Comparison of ENCODE assay signal across 16 cellular contexts in the genomic region with DNA sequence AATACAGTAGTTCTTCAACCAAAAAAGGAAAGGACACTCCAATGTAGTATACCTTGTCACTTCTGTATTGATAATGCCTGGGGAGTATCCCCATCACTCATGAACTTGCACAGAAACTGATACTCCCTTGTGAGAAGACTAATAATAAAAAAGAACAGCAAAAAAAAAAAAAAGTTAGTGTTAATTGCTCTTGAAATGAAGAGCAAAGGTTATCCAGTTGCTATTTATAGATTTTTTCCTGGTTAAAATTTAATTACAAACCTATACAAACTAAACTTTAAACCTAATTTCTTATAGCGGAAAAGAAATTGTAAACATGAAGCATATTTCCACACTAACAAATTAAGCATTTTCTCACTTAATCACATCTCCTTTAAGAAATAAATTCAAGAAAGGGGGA. TPM values are rescaled to one million over a fixed set of nuclear protein-coding genes. Genes with fewer than 3 reads are reported as not detected.
A peak's percentile ranks its signal among the peaks of the same experiment; 100 is the strongest.
DNase-seq lines count a peak whose midpoint lies in the region; TF ChIP-seq lines count a peak whose summit lies in the region.
"Had no signal": no experiment of that assay in that cellular context is flagged by ENCODE, and none has a peak within 500 bp of the region (broad histone marks: within the 10 kb centered on the region; RNA-seq: fewer than 3 reads in every experiment).

No MANE protein-coding gene starts in this region.

- peak overlapping the region; percentile 97 to 98 (median 98) for H3K27ac Mint-ChIP-seq in nephron

- 80% methylated on average over 1 of the region's 1 CpG for WGBS in esophagus muscularis mucosa

- peak overlapping the region; percentile 82 for H3K27ac ChIP-seq in cardiac muscle cell
- H3K27ac ChIP-seq in esophagus muscularis mucosa (replicated peaks in 1 of 4) = peak overlapping the region; percentile 91 to 99 (median 96)
- peak overlapping the region; percentile 97 for H3K27ac ChIP-seq in tibial artery
- no peak overlapping the region for H3K27ac ChIP-seq in vagina
- H3K27ac ChIP-seq: BLaER1 had no signal

- H3K27me3 ChIP-seq in cardiac muscle cell (no peaks in the 10 kb centered on the region), esophagus muscularis mucosa (no peaks in the 10 kb centered on the region), tibial artery (no peaks in the 10 kb centered on the region), vagina (no peaks in the 10 kb centered on the region)
- H3K27me3 ChIP-seq: BLaER1 had no signal

- no peaks in the 10 kb centered on the region for H3K9me3 Mint-ChIP-seq in nephron

- no peaks in the 10 kb centered on the region for H3K27me3 Mint-ChIP-seq in nephron (ENCODE audit: low read depth)

- intact Hi-C loops in cardiac septum (cut with DNase I) (no loop called here), esophagus muscularis mucosa (cut with DNase I) (no loop called here), tibial artery (cut with DNase I; ENCODE audit: low total_unique reads) (no loop called here), vagina (cut with DNase I) (no loop called here)

- TF ChIP-seq POLR2A in esophagus muscularis mucosa (IDR thresholded peaks at IDR 0.05; ENCODE audit: low read depth) (no peak), erythroblast (IDR thresholded peaks at IDR 0.05; ENCODE audit: low read length) (no peak), vagina (IDR thresholded peaks at IDR 0.05) (no peak)

- peak overlapping the region in 1 of 3 experiments; percentile 22 for H3K4me3 Mint-ChIP-seq in nephron

- no peak for TF ChIP-seq EP300 in esophagus muscularis mucosa (IDR thresholded peaks at IDR 0.05)

- TF ChIP-seq CTCF in cardiac muscle cell (IDR thresholded peaks at IDR 0.05; ENCODE audit: low read depth, low read length) (no peak), esophagus muscularis mucosa (IDR thresholded peaks at IDR 0.05) (no peak), nephron (IDR thresholded peaks at IDR 0.05; ENCODE audit: unreplicated experiment in 3 of 3) (no peak), tibial artery (IDR thresholded peaks at IDR 0.05) (no peak), vagina (IDR thresholded peaks at IDR 0.05) (no peak)

- H3K36me3 Mint-ChIP-seq in nephron (ENCODE audit: low read depth) = peaks cover 19% of the 10 kb centered on the region

- no peaks in the 10 kb centered on the region for H3K9me3 ChIP-seq in cardiac muscle cell (ENCODE audit: low read depth)
- no peaks in the 10 kb centered on the region for H3K9me3 ChIP-seq in esophagus muscularis mucosa
- H3K9me3 ChIP-seq in tibial artery = no peaks in the 10 kb centered on the region
- H3K9me3 ChIP-seq in vagina = no peaks in the 10 kb centered on the region
- H3K9me3 ChIP-seq: BLaER1, HAP-1 had no signal

- H3K4me3 ChIP-seq in cardiac muscle cell = peak overlapping the region; percentile 7
- peak overlapping the region in 1 of 4 donors; percentile 22 for H3K4me3 ChIP-seq in esophagus muscularis mucosa
- no peak overlapping the region for H3K4me3 ChIP-seq in tibial artery
- H3K4me3 ChIP-seq in vagina = no peak overlapping the region
- H3K4me3 ChIP-seq: BLaER1, HAP-1 had no signal

- peaks cover 3% of the 10 kb centered on the region for H3K36me3 ChIP-seq in cardiac muscle cell
- no peaks in the 10 kb centered on the region for H3K36me3 ChIP-seq in esophagus muscularis mucosa
- no peaks in the 10 kb centered on the region for H3K36me3 ChIP-seq in tibial artery
- H3K36me3 ChIP-seq in vagina = no peaks in the 10 kb centered on the region
- H3K36me3 ChIP-seq: BLaER1, HAP-1 had no signal

- H3K4me1 ChIP-seq in cardiac muscle cell (ENCODE audit: low read depth) (peaks cover 76% of the 10 kb centered on the region), esophagus muscularis mucosa (peaks cover 55 to 97% (median 94%) of the 10 kb centered on the region in 4 donors), tibial artery (peaks cover 0 to 96% (median 23%) of the 10 kb centered on the region in 4 donors), vagina (peaks cover 13% of the 10 kb centered on the region)
- H3K4me1 ChIP-seq: BLaER1 had no signal

- DNase-seq in cardiac muscle cell (ENCODE audit: low read depth in 1 of 2, low spot score in 1 of 2) (no peak), cardiac septum (ENCODE audit: low spot score) (no peak), esophagus muscularis mucosa (ENCODE audit: extremely low spot score) (no peak), tibial artery (no peak), erythroblast (lab: John Stamatoyannopoulos, UW) (no peak), NCI-H526 treated with DMSO at 0.1 percent for 48 hours (lab: John Stamatoyannopoulos, UW) (no peak), vagina (ENCODE audit: extremely low spot score in 2 of 2) (no peak)
- DNase-seq: DND-41, KG1, NCI-H1048, NCI-H1436 treated with DMSO at 0.1 percent for 48 hours, NCI-H2081, NCI-H510A had no signal

- peaks cover 75% of the 10 kb centered on the region for H3K4me1 Mint-ChIP-seq in nephron

RNA-seq across cellular contexts. Expression of gene PLOD2, which starts 6.7 kb away (rescaled TPM):
- total RNA-seq in cardiac muscle cell = 82.1 and 84.5 TPM in 2 replicates
- polyA plus RNA-seq in cardiac muscle cell = 93.7 and 108 TPM in 2 replicates
- 27.3 TPM for total RNA-seq in cardiac septum
- total RNA-seq in esophagus muscularis mucosa = 10 to 100 TPM; 48.2 to 84.7 (median 54.9) TPM
- total RNA-seq in vagina = 27.0 TPM
